7 cellular contexts compared by ENCODE assay signal in genomic region chrX:23907496-23908218, GRCh38. TPM values are rescaled to one million over a fixed set of nuclear protein-coding genes. Genes with fewer than 3 reads are reported as not detected.
A peak's percentile ranks its signal among the peaks of the same experiment; 100 is the strongest.
DNase-seq lines count a peak whose midpoint lies in the region; ATAC-seq and TF ChIP-seq lines count a peak whose summit lies in the region.

APOO (minus strand) TSS chrX:23907938; CDS start chrX:23907702, 236 bp downstream.
CXorf58 (plus strand) TSS chrX:23908006; CDS start chrX:23910303, 2,297 bp downstream.

- peak within 1 kb of the TSS; percentile 86 to 90 (median 88) for H3K27ac ChIP-seq in sigmoid colon

- no peaks in the 10 kb centered on the region for H3K36me3 ChIP-seq in sigmoid colon

- H3K9me3 ChIP-seq in sigmoid colon = no peaks in the 10 kb centered on the region

- DNase-seq in NCI-H2029 (lab: John Stamatoyannopoulos, UW) = peak; percentile 88
- peak; percentile 82 for DNase-seq in T-helper 9 cell
- DNase-seq in astrocyte of the hippocampus (ENCODE audit: low read depth, low spot score) = peak; percentile 95
- peak; percentile 3 to 89 (median 78) for DNase-seq in hypothalamus (lab: John Stamatoyannopoulos, UW)
- DNase-seq in sigmoid colon = peak; percentile 95

- peak in 1 of 4 donors; percentile 10 for TF ChIP-seq EP300 in sigmoid colon (IDR thresholded peaks at IDR 0.05)

- ATAC-seq in GM18508 (IDR thresholded peaks at IDR 0.05; ENCODE audit: insufficient read depth, unreplicated experiment) (peak; percentile 68), HG02981 (IDR thresholded peaks at IDR 0.05; ENCODE audit: unreplicated experiment) (peak; percentile 90)

- TF ChIP-seq CTCF in sigmoid colon (IDR thresholded peaks at IDR 0.05) = peak; percentile 70 to 88 (median 74)

- H3K27me3 ChIP-seq in sigmoid colon = peaks cover 0 to 6% (median 0%) of the 10 kb centered on the region in 3 donors

- peak within 1 kb of the TSS; percentile 50 to 65 (median 60) for H3K4me3 ChIP-seq in sigmoid colon

- peaks cover 0 to 16% (median 0%) of the 10 kb centered on the region in 4 donors for H3K4me1 ChIP-seq in sigmoid colon

- 0 to 1% methylated on average over 81 of the region's 81 CpGs for WGBS in sigmoid colon, 2 donors

- intact Hi-C loops in sigmoid colon (cut with DNase I) = loop anchor here (2.0 to 10.0 kb wide), 3 partner anchors 117 to 243 kb away; partner anchors contain the start of genes EIF2S3 and PRDX4

- TF ChIP-seq POLR2A in sigmoid colon (IDR thresholded peaks at IDR 0.05) = no peak

RNA-seq across cellular contexts. Expression of gene APOO, which starts in this region (rescaled TPM):
- total RNA-seq in sigmoid colon = 10 to 100 TPM in 1 of 4 donors, 1 to 10 TPM in 3; 6.1 to 10.2 (median 8.3) TPM
- 10 to 100 TPM; 17.4 to 27.0 (median 22.3) TPM for polyA plus RNA-seq in sigmoid colon

RNA-seq across cellular contexts. Expression of gene CXorf58, which starts in this region (rescaled TPM):
- total RNA-seq in sigmoid colon = not detected
- polyA plus RNA-seq in sigmoid colon = under 1 TPM in 1 of 3 donors, not detected in 2; 0.03 TPM

Comparison
In these comparisons a context has a peak if more than half of its experiments do, and no peak if none do; other contexts are left out.
1. Peak in every context shown above with its lines: DNase-seq, ATAC-seq, H3K4me3 ChIP-seq and H3K27ac ChIP-seq.